Comparison of ENCODE assay signal across 17 cellular contexts in genomic region chr3:141881702-141882101, GRCh38. TPM values are rescaled to one million over a fixed set of nuclear protein-coding genes. Genes with fewer than 3 reads are reported as not detected.
DNase-seq lines count a peak whose midpoint lies in the region; FAIRE-seq and TF ChIP-seq lines count a peak whose summit lies in the region.
"Had no signal": no experiment of that assay in that cellular context is flagged by ENCODE, and none has a peak within 500 bp of the region (broad histone marks: within the 10 kb centered on the region; RNA-seq: fewer than 3 reads in every experiment).

No MANE protein-coding gene starts in this region.

- TF ChIP-seq POLR2A in GM12892 (IDR thresholded peaks at IDR 0.05; ENCODE audit: low read depth, low read length): no peak

- H3K27ac ChIP-seq in BLaER1 treated with 17β-estradiol and CSF1 and Interleukin-3, amounts not matched to agents 10 nM and 100 nM: no peak overlapping the region
- H3K27ac ChIP-seq: transverse colon had no signal

- H3K4me3 ChIP-seq in BLaER1 treated with 17β-estradiol and CSF1 and Interleukin-3, amounts not matched to agents 10 nM and 100 nM: no peak overlapping the region
- H3K4me3 ChIP-seq in Loucy (ENCODE audit: low read length, poor library complexity, severe bottlenecking): peak overlapping the region; percentile 70
- H3K4me3 ChIP-seq: transverse colon had no signal

- FAIRE-seq in GM12892 (lab: Jason Lieb, UNC): no peak
- FAIRE-seq: colon, endometrium had no signal

- H3K27me3 ChIP-seq in BLaER1 treated with 17β-estradiol and CSF1 and Interleukin-3, amounts not matched to agents 10 nM and 100 nM: no peaks in the 10 kb centered on the region
- H3K27me3 ChIP-seq in Loucy (ENCODE audit: insufficient read depth, low read length, poor library complexity, severe bottlenecking): no peaks in the 10 kb centered on the region
- H3K27me3 ChIP-seq: transverse colon had no signal

- TF ChIP-seq CTCF in Loucy (conservative IDR thresholded peaks at IDR 0.05; ENCODE audit: low read length) (no peak), brain (conservative IDR thresholded peaks at IDR 0.05) (no peak)

- peaks cover 80% of the 10 kb centered on the region for H3K4me1 Mint-ChIP-seq in brain

- no peak overlapping the region for H3K9ac ChIP-seq in BLaER1 treated with 17β-estradiol and CSF1 and Interleukin-3, amounts not matched to agents 10 nM and 100 nM
- peak overlapping the region; percentile 26 for H3K9ac ChIP-seq in Loucy (ENCODE audit: low read depth, low read length, poor library complexity, severe bottlenecking)

- 0 out of 2 replicates have a peak, but pooled peaks cover under 1% of the 10 kb centered on the region for H3F3A ChIP-seq in Loucy (ENCODE audit: low read depth)

- DNase-seq in NCI-H146 (lab: John Stamatoyannopoulos, UW) (peak; percentile 53), NCI-H146 treated with DMSO at 0.1 percent for 48 hours (lab: John Stamatoyannopoulos, UW; ENCODE audit: unreplicated experiment) (no peak), NCI-H1694 treated with DMSO at 0.1 percent for 48 hours (lab: John Stamatoyannopoulos, UW) (no peak), GM12892 (ENCODE audit: insufficient read length) (no peak), activated T-cell treated with anti-CD3 and anti-CD28 coated beads for 4 hours (no peak)
- DNase-seq: activated gamma-delta T cell; CD4-positive, alpha-beta T cell; EL; hypothalamus; NCI-H345; transverse colon had no signal

- peaks cover 43 to 100% (median 92%) of the 10 kb centered on the region in 11 experiments; a peak in 21 of 22 replicates for H4K20me1 ChIP-seq in BLaER1 treated with 17β-estradiol and CSF1 and Interleukin-3, amounts not matched to agents 10 nM and 100 nM
- peaks cover 22% of the 10 kb centered on the region for H4K20me1 ChIP-seq in Loucy (ENCODE audit: insufficient read depth, low read length, poor library complexity, severe bottlenecking)

- peaks cover 7% of the 10 kb centered on the region for H3K27me3 Mint-ChIP-seq in brain
- H3K27me3 Mint-ChIP-seq: CD4-positive, alpha-beta T cell had no signal

- peaks cover 99% of the 10 kb centered on the region for H3K79me2 ChIP-seq in Loucy (ENCODE audit: insufficient read depth, low read length)

- peaks cover 38% of the 10 kb centered on the region for H3K36me3 Mint-ChIP-seq in brain

- peaks cover 29 to 68% (median 55%) of the 10 kb centered on the region in 11 experiments for H3K36me3 ChIP-seq in BLaER1 treated with 17β-estradiol and CSF1 and Interleukin-3, amounts not matched to agents 10 nM and 100 nM
- no peaks in the 10 kb centered on the region; the same call in 1 of the 2 replicates for H3K36me3 ChIP-seq in Loucy (ENCODE audit: insufficient read depth, low read length)

- H3K4me2 ChIP-seq in BLaER1 treated with 17β-estradiol and CSF1 and Interleukin-3, amounts not matched to agents 10 nM and 100 nM: peak overlapping the region; percentile 31 to 95 (median 57)
- H3K4me2 ChIP-seq in Loucy (ENCODE audit: low read depth, low read length, poor library complexity, severe bottlenecking): peak overlapping the region; percentile 93

- H3K9me3 ChIP-seq in BLaER1 treated with 17β-estradiol and CSF1 and Interleukin-3, amounts not matched to agents 10 nM and 100 nM (replicated peaks in 1 of 11): peaks cover 0 to 17% (median 11%) of the 10 kb centered on the region in 11 experiments; a peak in 17 of 22 replicates
- H3K9me3 ChIP-seq in Loucy (ENCODE audit: insufficient read depth, low read depth, low read length): no peaks in the 10 kb centered on the region
- H3K9me3 ChIP-seq: transverse colon had no signal

- H2AFZ ChIP-seq in Loucy (ENCODE audit: low read length): peak overlapping the region; percentile 71

- H3K4me3 Mint-ChIP-seq in brain: peak overlapping the region in 3 of 5 experiments; percentile 19 to 49 (median 44)
- H3K4me3 Mint-ChIP-seq: stimulated activated effector memory CD8-positive, alpha-beta T cell treated with anti-CD3 and anti-CD28 coated beads, Interleukin-12 subunit alpha, Interleukin-12 subunit beta, amount 100 ng/mL, for 72 hours had no signal

- no peaks in the 10 kb centered on the region for H3K9me3 Mint-ChIP-seq in brain
- H3K9me3 Mint-ChIP-seq: CD4-positive, alpha-beta T cell; stimulated activated effector memory CD8-positive, alpha-beta T cell treated with anti-CD3 and anti-CD28 coated beads, Interleukin-12 subunit alpha, Interleukin-12 subunit beta, amount 100 ng/mL, for 72 hours had no signal

- no peaks in the 10 kb centered on the region for H3K9me2 ChIP-seq in Loucy (replicated peaks; ENCODE audit: low read depth, low read length)

- H3K4me1 ChIP-seq in BLaER1 treated with 17β-estradiol and CSF1 and Interleukin-3, amounts not matched to agents 10 nM and 100 nM: peaks cover 18 to 68% (median 40%) of the 10 kb centered on the region in 10 experiments
- H3K4me1 ChIP-seq in Loucy (ENCODE audit: insufficient read depth, low read length, poor library complexity, severe bottlenecking): peaks cover 48% of the 10 kb centered on the region

- peak overlapping the region in 1 of 5 experiments; percentile 9 for H3K27ac Mint-ChIP-seq in brain
- H3K27ac Mint-ChIP-seq: CD4-positive, alpha-beta T cell; stimulated activated effector memory CD8-positive, alpha-beta T cell treated with anti-CD3 and anti-CD28 coated beads, Interleukin-12 subunit alpha, Interleukin-12 subunit beta, amount 100 ng/mL, for 72 hours had no signal

RNA-seq across cellular contexts. Expression of gene ATP1B3, which starts 5.3 kb away (rescaled TPM):
- 75.2 TPM for polyA plus RNA-seq in brain (ENCODE audit: insufficient read depth, low read depth, low replicate concordance)
- 95.6 TPM for polyA plus RNA-seq in GM12892 (2012; ENCODE audit: missing spikeins)
